31 cellular contexts compared by ENCODE assay signal in the genomic region with DNA sequence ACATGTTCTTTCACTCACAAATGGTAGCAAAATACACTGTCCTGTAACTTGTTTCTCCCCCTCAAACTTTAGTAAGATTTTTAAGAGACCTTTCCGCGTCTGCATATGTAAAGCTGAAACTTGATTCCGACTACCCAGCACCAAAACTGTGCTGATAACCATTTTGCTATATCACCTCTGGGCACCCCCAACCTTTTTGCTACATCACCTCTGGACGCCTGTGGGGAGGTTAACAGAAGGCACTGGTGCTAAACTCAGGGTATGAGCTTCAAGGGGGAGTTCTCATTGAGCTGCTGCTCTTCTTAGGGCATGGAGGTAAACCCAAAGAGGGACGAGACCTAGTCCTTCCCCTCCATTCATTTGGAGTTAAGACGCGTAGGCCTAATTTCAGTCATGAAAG.
"Had no signal": no experiment of that assay in that cellular context is flagged by ENCODE, and none has a peak within 500 bp of the region (broad histone marks: within the 10 kb centered on the region; RNA-seq: fewer than 3 reads in every experiment).

No MANE protein-coding gene starts in this region.

- H3K4me2 ChIP-seq: smooth muscle cell had no signal

- FAIRE-seq: islet of Langerhans had no signal

- H3K27me3 ChIP-seq: colonic mucosa, right atrium auricular region, thyroid gland had no signal

- H3K27ac Mint-ChIP-seq: dendritic cell treated with granulocyte-macrophage colony-stimulating factor and Interleukin-4, amounts not matched to agents 40 ng/mL and 50 ng/mL, for 4 days; endodermal cell; memory B cell; naive B cell; natural killer cell treated with Interleukin-12 subunit alpha and Interleukin-12 subunit beta and Interleukin-15 and Interleukin-18, amount 100 ng/mL, for 72 hours; stimulated activated effector memory CD8-positive, alpha-beta T cell treated with anti-CD3 and anti-CD28 coated beads, Interleukin-12 subunit alpha, Interleukin-12 subunit beta, amount 100 ng/mL, for 72 hours; type B pancreatic cell had no signal

- H3K4me3 Mint-ChIP-seq: dendritic cell treated with granulocyte-macrophage colony-stimulating factor and Interleukin-4, amounts not matched to agents 40 ng/mL and 50 ng/mL, for 4 days; endodermal cell; memory B cell; naive B cell; natural killer cell treated with Interleukin-12 subunit alpha and Interleukin-12 subunit beta and Interleukin-15 and Interleukin-18, amount 100 ng/mL, for 72 hours; neural crest cell; stimulated activated effector memory CD8-positive, alpha-beta T cell treated with anti-CD3 and anti-CD28 coated beads, Interleukin-12 subunit alpha, Interleukin-12 subunit beta, amount 100 ng/mL, for 72 hours; type B pancreatic cell had no signal

- H3K79me2 ChIP-seq: parathyroid adenoma had no signal

- DNase-seq: colonic mucosa; effector CD8-positive, alpha-beta T cell; endodermal cell; heart right ventricle; hippocampal formation; left ventricle myocardium superior; lower lobe of right lung; mucosa of descending colon; naive B cell; stimulated activated CD4-positive, alpha-beta T cell treated with anti-CD3 and anti-CD28 coated beads, Interleukin-12 subunit alpha, Interleukin-12 subunit beta, amount 100 ng/mL, for 4 hours; stimulated activated CD4-positive, alpha-beta T cell treated with anti-CD3 and anti-CD28 coated beads, Interleukin-1b, Interleukin-23, amount 100 ng/mL, for 48 hours; stimulated activated CD4-positive, alpha-beta T cell treated with anti-CD3 and anti-CD28 coated beads, Interleukin-4, amount 100 ng/mL, for 24 hours; stimulated activated naive CD4-positive, alpha-beta T cell treated with Interleukin-2 at 50 U/mL for 16 hours; stomach; thyroid gland had no signal

- H3K9ac ChIP-seq: parathyroid adenoma had no signal

- ATAC-seq: foreskin keratinocyte; gastroesophageal sphincter; heart right ventricle; left ventricle myocardium superior; lower lobe of right lung; mucosa of descending colon; natural killer cell treated with Interleukin-12 subunit alpha and Interleukin-12 subunit beta and Interleukin-15 and Interleukin-18, amount 100 ng/mL, for 72 hours; sciatic nerve; stimulated activated effector memory CD8-positive, alpha-beta T cell treated with anti-CD3 and anti-CD28 coated beads, Interleukin-12 subunit alpha, Interleukin-12 subunit beta, amount 100 ng/mL, for 72 hours had no signal

- H3K9me3 Mint-ChIP-seq: endodermal cell; natural killer cell treated with Interleukin-12 subunit alpha and Interleukin-12 subunit beta and Interleukin-15 and Interleukin-18, amount 100 ng/mL, for 72 hours; neural crest cell; stimulated activated effector memory CD8-positive, alpha-beta T cell treated with anti-CD3 and anti-CD28 coated beads, Interleukin-12 subunit alpha, Interleukin-12 subunit beta, amount 100 ng/mL, for 72 hours had no signal

- H3K27ac ChIP-seq: colonic mucosa, epithelial cell of prostate, esophagus muscularis mucosa, gastroesophageal sphincter, heart right ventricle, lower lobe of right lung, parathyroid adenoma, prostate gland, right atrium auricular region, stomach, thyroid gland had no signal

- H2AFZ ChIP-seq: parathyroid adenoma had no signal

- H3K4me3 ChIP-seq: colonic mucosa, esophagus muscularis mucosa, gastroesophageal sphincter, heart right ventricle, lower lobe of right lung, mucosa of descending colon, prostate gland, right atrium auricular region, smooth muscle cell, stomach, thyroid gland had no signal

- H3K9me3 ChIP-seq: colonic mucosa, esophagus muscularis mucosa, gastroesophageal sphincter, lower lobe of right lung, mucosa of descending colon, prostate gland, right atrium auricular region, stomach, thyroid gland had no signal

- H3K36me3 ChIP-seq: colonic mucosa, esophagus muscularis mucosa, gastroesophageal sphincter, heart right ventricle, lower lobe of right lung, prostate gland, right atrium auricular region, stomach, thyroid gland had no signal

- H3K36me3 Mint-ChIP-seq: memory B cell; natural killer cell treated with Interleukin-12 subunit alpha and Interleukin-12 subunit beta and Interleukin-15 and Interleukin-18, amount 100 ng/mL, for 72 hours; stimulated activated effector memory CD8-positive, alpha-beta T cell treated with anti-CD3 and anti-CD28 coated beads, Interleukin-12 subunit alpha, Interleukin-12 subunit beta, amount 100 ng/mL, for 72 hours; type B pancreatic cell had no signal

- H3K4me1 Mint-ChIP-seq: stimulated activated effector memory CD8-positive, alpha-beta T cell treated with anti-CD3 and anti-CD28 coated beads, Interleukin-12 subunit alpha, Interleukin-12 subunit beta, amount 100 ng/mL, for 72 hours had no signal

- H3K4me1 ChIP-seq: colonic mucosa, esophagus muscularis mucosa, gastroesophageal sphincter, heart right ventricle, lower lobe of right lung, parathyroid adenoma, prostate gland, right atrium auricular region, stomach, thyroid gland had no signal
